Comparison of ENCODE assay signal across 8 cellular contexts in genomic region chr1:244970236-244970652, GRCh38.
DNase-seq lines count a peak whose midpoint lies in the region; FAIRE-seq and TF ChIP-seq lines count a peak whose summit lies in the region.

No MANE protein-coding gene starts in this region.

- H3K4me1 ChIP-seq in HAP-1 (peaks cover 17% of the 10 kb centered on the region), iPS-18a (ENCODE audit: control insufficient read depth, low read depth, low read length) (peaks cover 22% of the 10 kb centered on the region), small intestine (ENCODE audit: control insufficient read depth in 2 of 2, insufficient read depth in 1 of 2, low read depth in 1 of 2, low read length in 1 of 2) (peaks cover 0 to 3% of the 10 kb centered on the region in 2 donors)

- WGBS in adipose tissue, 3 donors, result 0 to 1% (median 1%) methylated on average over 24 to 47 of the region's 49 CpGs
- 0 to 1% (median 0%) methylated on average over 14 to 45 of the region's 49 CpGs for WGBS in small intestine, 3 donors

- no peak for FAIRE-seq in small intestine (lab: Jason Lieb, UNC)

- H3K27ac ChIP-seq in adipose tissue (ENCODE audit: low read depth, low read length) (peak overlapping the region; percentile 100), iPS-18a (ENCODE audit: low read length) (peak overlapping the region; percentile 84), small intestine (ENCODE audit: low read depth in 1 of 2, low read length in 1 of 2) (peak overlapping the region; percentile 99 to 100)

- peak; percentile 80 for DNase-seq in GM10266 (ENCODE audit: extremely low spot score)
- DNase-seq in HAP-1 (ENCODE audit: low spot score in 2 of 2), result peak; percentile 63 to 85
- peak; percentile 78 for DNase-seq in LoVo (ENCODE audit: low spot score)
- DNase-seq in small intestine, result peak; percentile 67
- no peak for DNase-seq in ureter (ENCODE audit: low spot score)

- H3K4me3 ChIP-seq in HAP-1, result peak overlapping the region; percentile 80
- peak overlapping the region; percentile 69 for H3K4me3 ChIP-seq in iPS-18a (ENCODE audit: low read length)
- peak overlapping the region; percentile 73 to 87 for H3K4me3 ChIP-seq in small intestine (ENCODE audit: low read depth in 1 of 2, low read length in 2 of 2)

- TF ChIP-seq POLR2A in Raji (IDR thresholded peaks at IDR 0.05; ENCODE audit: insufficient read depth, low read depth, low read length), result peak; percentile 56; the same call in 1 of the 2 replicates

- in situ Hi-C loops in HAP-1 (cut with MboI; ENCODE audit: low sequenced_read_pairs), result loop anchor here (5.0 kb wide), 1 partner anchor 108 kb away; the partner anchor contains the start of gene HNRNPU

- H3K27me3 ChIP-seq in HAP-1 (ENCODE audit: low read depth), result no peaks in the 10 kb centered on the region
- H3K27me3 ChIP-seq in iPS-18a (ENCODE audit: control insufficient read depth, insufficient read depth, low read length), result no peaks in the 10 kb centered on the region
- no peaks in the 10 kb centered on the region for H3K27me3 ChIP-seq in small intestine (ENCODE audit: control insufficient read depth in 2 of 2, insufficient read depth in 2 of 2, low read length in 2 of 2)

- H3K9ac ChIP-seq in iPS-18a (ENCODE audit: low read length), result peak overlapping the region; percentile 97

- no peak for TF ChIP-seq CTCF in GM10266 (IDR thresholded peaks at IDR 0.05; ENCODE audit: control insufficient read depth, insufficient read depth, low read depth, missing control alignments)

- H3K9me3 ChIP-seq in HAP-1 (no peaks in the 10 kb centered on the region), iPS-18a (ENCODE audit: control insufficient read depth, low read depth, low read length) (no peaks in the 10 kb centered on the region), small intestine (ENCODE audit: control insufficient read depth, low read depth) (no peaks in the 10 kb centered on the region)

- no peaks in the 10 kb centered on the region for H3K36me3 ChIP-seq in HAP-1 (replicated peaks)
- H3K36me3 ChIP-seq in iPS-18a (ENCODE audit: control insufficient read depth, low read depth, low read length), result no peaks in the 10 kb centered on the region
- H3K36me3 ChIP-seq in small intestine (ENCODE audit: control insufficient read depth in 2 of 2, insufficient read depth in 2 of 2, low read length in 2 of 2), result no peaks in the 10 kb centered on the region
